ENCODE assay signal across 1 cellular context in the genomic region with DNA sequence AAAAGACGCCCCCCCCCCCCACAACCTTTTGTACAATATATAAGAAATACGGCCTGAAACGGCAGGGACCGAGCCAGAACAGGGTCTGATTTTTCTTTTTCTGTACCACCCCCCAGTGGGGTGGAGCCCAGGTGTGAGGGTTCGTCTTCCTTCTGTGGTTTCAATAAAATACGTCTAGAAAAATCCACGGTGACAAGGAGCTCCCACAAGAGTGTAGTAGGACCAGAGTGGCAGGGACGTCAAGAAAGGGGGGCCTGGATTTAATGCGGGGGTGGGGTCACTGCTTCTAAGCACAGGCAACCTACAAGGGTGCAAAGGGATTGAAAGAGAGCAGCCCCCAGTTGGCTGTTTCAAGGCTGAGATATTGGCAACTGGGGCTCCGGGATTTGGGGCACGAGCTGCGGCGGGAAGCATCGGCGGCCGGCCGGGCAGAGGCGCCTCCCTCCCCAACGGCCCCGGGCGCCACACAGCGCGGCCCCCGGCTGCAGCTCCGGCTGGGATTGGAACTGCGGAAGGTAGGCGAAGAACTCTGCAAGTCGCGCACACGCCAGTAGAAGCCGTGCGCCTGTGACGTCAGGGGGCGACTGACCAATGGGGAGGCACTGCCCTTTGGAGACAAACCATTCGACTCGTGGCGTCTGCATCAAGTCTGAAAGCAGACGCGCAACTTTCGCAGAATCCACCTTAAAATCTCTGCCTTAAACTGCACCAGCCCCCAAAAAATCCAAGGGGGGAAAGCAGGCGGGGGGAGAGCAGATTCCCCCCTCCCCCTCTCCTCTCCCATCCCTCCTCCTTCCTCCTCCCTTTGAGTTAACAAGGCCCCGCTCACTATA.
TF ChIP-seq lines count a peak whose summit lies in the region.

A gene (plus strand): TSS at position 623 of the 833 bp plus-strand sequence. CDS start 425 bp downstream, outside the sequence.

TF ChIP-seq in HepG2, 621 proteins besides CTCF, POLR2A, EP300 and RAD21 (continued from another document and continues in another):
- TF ChIP-seq, protein P1, sequence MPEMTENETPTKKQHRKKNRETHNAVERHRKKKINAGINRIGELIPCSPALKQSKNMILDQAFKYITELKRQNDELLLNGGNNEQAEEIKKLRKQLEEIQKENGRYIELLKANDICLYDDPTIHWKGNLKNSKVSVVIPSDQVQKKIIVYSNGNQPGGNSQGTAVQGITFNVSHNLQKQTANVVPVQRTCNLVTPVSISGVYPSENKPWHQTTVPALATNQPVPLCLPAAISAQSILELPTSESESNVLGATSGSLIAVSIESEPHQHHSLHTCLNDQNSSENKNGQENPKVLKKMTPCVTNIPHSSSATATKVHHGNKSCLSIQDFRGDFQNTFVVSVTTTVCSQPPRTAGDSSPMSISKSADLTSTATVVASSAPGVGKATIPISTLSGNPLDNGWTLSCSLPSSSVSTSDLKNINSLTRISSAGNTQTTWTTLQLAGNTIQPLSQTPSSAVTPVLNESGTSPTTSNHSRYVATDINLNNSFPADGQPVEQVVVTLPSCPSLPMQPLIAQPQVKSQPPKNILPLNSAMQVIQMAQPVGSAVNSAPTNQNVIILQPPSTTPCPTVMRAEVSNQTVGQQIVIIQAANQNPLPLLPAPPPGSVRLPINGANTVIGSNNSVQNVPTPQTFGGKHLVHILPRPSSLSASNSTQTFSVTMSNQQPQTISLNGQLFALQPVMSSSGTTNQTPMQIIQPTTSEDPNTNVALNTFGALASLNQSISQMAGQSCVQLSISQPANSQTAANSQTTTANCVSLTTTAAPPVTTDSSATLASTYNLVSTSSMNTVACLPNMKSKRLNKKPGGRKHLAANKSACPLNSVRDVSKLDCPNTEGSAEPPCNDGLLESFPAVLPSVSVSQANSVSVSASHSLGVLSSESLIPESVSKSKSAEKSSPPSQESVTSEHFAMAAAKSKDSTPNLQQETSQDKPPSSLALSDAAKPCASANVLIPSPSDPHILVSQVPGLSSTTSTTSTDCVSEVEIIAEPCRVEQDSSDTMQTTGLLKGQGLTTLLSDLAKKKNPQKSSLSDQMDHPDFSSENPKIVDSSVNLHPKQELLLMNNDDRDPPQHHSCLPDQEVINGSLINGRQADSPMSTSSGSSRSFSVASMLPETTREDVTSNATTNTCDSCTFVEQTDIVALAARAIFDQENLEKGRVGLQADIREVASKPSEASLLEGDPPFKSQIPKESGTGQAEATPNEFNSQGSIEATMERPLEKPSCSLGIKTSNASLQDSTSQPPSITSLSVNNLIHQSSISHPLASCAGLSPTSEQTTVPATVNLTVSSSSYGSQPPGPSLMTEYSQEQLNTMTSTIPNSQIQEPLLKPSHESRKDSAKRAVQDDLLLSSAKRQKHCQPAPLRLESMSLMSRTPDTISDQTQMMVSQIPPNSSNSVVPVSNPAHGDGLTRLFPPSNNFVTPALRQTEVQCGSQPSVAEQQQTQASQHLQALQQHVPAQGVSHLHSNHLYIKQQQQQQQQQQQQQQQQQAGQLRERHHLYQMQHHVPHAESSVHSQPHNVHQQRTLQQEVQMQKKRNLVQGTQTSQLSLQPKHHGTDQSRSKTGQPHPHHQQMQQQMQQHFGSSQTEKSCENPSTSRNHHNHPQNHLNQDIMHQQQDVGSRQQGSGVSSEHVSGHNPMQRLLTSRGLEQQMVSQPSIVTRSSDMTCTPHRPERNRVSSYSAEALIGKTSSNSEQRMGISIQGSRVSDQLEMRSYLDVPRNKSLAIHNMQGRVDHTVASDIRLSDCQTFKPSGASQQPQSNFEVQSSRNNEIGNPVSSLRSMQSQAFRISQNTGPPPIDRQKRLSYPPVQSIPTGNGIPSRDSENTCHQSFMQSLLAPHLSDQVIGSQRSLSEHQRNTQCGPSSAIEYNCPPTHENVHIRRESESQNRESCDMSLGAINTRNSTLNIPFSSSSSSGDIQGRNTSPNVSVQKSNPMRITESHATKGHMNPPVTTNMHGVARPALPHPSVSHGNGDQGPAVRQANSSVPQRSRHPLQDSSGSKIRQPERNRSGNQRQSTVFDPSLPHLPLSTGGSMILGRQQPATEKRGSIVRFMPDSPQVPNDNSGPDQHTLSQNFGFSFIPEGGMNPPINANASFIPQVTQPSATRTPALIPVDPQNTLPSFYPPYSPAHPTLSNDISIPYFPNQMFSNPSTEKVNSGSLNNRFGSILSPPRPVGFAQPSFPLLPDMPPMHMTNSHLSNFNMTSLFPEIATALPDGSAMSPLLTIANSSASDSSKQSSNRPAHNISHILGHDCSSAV (CRISPR knock-in tag; IDR thresholded peaks at IDR 0.05; ENCODE audit: borderline replicate concordance), result no peak
- TF ChIP-seq ADNP (CRISPR knock-in tag; IDR thresholded peaks at IDR 0.05) (no peak), AGO1 (IDR thresholded peaks at IDR 0.05; ENCODE audit: low read depth, low read length, poor library complexity, severe bottlenecking) (no peak), RXRA (CRISPR knock-in tag; IDR thresholded peaks at IDR 0.05) (peak; percentile 50), PAWR (CRISPR knock-in tag; IDR thresholded peaks at IDR 0.05; ENCODE audit: borderline replicate concordance) (no peak), NBN (conservative IDR thresholded peaks at IDR 0.05) (no peak), HOXA3 (CRISPR knock-in tag; IDR thresholded peaks at IDR 0.05) (peak; percentile 97), ZNF530 (CRISPR knock-in tag; IDR thresholded peaks at IDR 0.05; ENCODE audit: low read depth) (no peak), ARNTL (CRISPR knock-in tag; IDR thresholded peaks at IDR 0.05) (no peak), ZNF235 (CRISPR knock-in tag; IDR thresholded peaks at IDR 0.05; ENCODE audit: borderline replicate concordance) (no peak), ZNF747 (CRISPR knock-in tag; IDR thresholded peaks at IDR 0.05; ENCODE audit: borderline replicate concordance) (no peak), ZBTB42 (CRISPR knock-in tag; IDR thresholded peaks at IDR 0.05) (no peak), GABPB1 (CRISPR knock-in tag; IDR thresholded peaks at IDR 0.05) (peak; percentile 72)
- TF ChIP-seq, protein P2, sequence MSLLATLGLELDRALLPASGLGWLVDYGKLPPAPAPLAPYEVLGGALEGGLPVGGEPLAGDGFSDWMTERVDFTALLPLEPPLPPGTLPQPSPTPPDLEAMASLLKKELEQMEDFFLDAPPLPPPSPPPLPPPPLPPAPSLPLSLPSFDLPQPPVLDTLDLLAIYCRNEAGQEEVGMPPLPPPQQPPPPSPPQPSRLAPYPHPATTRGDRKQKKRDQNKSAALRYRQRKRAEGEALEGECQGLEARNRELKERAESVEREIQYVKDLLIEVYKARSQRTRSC (CRISPR knock-in tag; IDR thresholded peaks at IDR 0.05; ENCODE audit: low read depth), result no peak
- TF ChIP-seq, protein P3, sequence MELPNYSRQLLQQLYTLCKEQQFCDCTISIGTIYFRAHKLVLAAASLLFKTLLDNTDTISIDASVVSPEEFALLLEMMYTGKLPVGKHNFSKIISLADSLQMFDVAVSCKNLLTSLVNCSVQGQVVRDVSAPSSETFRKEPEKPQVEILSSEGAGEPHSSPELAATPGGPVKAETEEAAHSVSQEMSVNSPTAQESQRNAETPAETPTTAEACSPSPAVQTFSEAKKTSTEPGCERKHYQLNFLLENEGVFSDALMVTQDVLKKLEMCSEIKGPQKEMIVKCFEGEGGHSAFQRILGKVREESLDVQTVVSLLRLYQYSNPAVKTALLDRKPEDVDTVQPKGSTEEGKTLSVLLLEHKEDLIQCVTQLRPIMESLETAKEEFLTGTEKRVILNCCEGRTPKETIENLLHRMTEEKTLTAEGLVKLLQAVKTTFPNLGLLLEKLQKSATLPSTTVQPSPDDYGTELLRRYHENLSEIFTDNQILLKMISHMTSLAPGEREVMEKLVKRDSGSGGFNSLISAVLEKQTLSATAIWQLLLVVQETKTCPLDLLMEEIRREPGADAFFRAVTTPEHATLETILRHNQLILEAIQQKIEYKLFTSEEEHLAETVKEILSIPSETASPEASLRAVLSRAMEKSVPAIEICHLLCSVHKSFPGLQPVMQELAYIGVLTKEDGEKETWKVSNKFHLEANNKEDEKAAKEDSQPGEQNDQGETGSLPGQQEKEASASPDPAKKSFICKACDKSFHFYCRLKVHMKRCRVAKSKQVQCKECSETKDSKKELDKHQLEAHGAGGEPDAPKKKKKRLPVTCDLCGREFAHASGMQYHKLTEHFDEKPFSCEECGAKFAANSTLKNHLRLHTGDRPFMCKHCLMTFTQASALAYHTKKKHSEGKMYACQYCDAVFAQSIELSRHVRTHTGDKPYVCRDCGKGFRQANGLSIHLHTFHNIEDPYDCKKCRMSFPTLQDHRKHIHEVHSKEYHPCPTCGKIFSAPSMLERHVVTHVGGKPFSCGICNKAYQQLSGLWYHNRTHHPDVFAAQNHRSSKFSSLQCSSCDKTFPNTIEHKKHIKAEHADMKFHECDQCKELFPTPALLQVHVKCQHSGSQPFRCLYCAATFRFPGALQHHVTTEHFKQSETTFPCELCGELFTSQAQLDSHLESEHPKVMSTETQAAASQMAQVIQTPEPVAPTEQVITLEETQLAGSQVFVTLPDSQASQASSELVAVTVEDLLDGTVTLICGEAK (IDR thresholded peaks at IDR 0.05), result no peak
- TF ChIP-seq, protein P3 (CRISPR knock-in tag; IDR thresholded peaks at IDR 0.05), result peak; percentile 62; the same call in 1 of the 2 replicates
- TF ChIP-seq, protein P4, sequence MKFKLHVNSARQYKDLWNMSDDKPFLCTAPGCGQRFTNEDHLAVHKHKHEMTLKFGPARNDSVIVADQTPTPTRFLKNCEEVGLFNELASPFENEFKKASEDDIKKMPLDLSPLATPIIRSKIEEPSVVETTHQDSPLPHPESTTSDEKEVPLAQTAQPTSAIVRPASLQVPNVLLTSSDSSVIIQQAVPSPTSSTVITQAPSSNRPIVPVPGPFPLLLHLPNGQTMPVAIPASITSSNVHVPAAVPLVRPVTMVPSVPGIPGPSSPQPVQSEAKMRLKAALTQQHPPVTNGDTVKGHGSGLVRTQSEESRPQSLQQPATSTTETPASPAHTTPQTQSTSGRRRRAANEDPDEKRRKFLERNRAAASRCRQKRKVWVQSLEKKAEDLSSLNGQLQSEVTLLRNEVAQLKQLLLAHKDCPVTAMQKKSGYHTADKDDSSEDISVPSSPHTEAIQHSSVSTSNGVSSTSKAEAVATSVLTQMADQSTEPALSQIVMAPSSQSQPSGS (CRISPR knock-in tag; IDR thresholded peaks at IDR 0.05), result 0 out of 2 replicates have a peak, but pooled peaks have one; percentile 52
- TF ChIP-seq, protein P5, sequence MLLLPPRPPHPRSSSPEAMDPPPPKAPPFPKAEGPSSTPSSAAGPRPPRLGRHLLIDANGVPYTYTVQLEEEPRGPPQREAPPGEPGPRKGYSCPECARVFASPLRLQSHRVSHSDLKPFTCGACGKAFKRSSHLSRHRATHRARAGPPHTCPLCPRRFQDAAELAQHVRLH (CRISPR knock-in tag; IDR thresholded peaks at IDR 0.05; ENCODE audit: borderline replicate concordance, low read depth), result no peak; the same call in 1 of the 2 replicates
- TF ChIP-seq, protein P6, sequence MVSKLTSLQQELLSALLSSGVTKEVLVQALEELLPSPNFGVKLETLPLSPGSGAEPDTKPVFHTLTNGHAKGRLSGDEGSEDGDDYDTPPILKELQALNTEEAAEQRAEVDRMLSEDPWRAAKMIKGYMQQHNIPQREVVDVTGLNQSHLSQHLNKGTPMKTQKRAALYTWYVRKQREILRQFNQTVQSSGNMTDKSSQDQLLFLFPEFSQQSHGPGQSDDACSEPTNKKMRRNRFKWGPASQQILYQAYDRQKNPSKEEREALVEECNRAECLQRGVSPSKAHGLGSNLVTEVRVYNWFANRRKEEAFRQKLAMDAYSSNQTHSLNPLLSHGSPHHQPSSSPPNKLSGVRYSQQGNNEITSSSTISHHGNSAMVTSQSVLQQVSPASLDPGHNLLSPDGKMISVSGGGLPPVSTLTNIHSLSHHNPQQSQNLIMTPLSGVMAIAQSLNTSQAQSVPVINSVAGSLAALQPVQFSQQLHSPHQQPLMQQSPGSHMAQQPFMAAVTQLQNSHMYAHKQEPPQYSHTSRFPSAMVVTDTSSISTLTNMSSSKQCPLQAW (CRISPR knock-in tag; IDR thresholded peaks at IDR 0.05), result no peak
- TF ChIP-seq, protein P7, sequence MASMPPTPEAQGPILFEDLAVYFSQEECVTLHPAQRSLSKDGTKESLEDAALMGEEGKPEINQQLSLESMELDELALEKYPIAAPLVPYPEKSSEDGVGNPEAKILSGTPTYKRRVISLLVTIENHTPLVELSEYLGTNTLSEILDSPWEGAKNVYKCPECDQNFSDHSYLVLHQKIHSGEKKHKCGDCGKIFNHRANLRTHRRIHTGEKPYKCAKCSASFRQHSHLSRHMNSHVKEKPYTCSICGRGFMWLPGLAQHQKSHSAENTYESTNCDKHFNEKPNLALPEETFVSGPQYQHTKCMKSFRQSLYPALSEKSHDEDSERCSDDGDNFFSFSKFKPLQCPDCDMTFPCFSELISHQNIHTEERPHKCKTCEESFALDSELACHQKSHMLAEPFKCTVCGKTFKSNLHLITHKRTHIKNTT (CRISPR knock-in tag; IDR thresholded peaks at IDR 0.05), result no peak
- TF ChIP-seq, protein P8, sequence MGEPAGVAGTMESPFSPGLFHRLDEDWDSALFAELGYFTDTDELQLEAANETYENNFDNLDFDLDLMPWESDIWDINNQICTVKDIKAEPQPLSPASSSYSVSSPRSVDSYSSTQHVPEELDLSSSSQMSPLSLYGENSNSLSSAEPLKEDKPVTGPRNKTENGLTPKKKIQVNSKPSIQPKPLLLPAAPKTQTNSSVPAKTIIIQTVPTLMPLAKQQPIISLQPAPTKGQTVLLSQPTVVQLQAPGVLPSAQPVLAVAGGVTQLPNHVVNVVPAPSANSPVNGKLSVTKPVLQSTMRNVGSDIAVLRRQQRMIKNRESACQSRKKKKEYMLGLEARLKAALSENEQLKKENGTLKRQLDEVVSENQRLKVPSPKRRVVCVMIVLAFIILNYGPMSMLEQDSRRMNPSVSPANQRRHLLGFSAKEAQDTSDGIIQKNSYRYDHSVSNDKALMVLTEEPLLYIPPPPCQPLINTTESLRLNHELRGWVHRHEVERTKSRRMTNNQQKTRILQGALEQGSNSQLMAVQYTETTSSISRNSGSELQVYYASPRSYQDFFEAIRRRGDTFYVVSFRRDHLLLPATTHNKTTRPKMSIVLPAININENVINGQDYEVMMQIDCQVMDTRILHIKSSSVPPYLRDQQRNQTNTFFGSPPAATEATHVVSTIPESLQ (CRISPR knock-in tag; conservative IDR thresholded peaks at IDR 0.05), result no peak
